18 cellular contexts compared by ENCODE assay signal in the genomic region with DNA sequence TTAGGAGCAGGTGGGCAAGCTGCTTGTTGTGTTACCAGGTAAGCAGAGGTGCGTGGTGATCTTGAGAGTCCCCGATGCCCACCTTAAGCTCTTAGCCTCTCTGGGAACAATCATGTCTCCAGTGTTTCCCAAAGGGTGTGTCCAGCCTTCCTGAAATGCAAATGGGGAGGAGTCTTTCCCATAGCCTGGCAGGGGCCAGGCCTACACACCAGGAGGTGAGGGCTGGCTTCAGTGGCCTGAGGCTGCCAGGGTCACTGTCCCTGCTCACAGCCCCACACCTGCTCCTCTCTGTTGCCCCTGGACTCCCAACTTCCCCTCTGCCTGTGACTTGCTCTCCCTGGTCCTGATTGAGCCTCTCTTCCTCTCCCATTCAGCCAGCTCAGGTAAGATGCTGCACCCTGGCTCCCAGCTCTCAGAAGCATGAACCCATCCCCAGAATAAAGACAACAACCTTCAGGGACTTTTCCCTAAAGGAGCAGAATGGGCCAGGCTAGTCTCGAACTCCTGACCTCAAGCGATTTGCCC.
"Had no signal": no experiment of that assay in that cellular context is flagged by ENCODE, and none has a peak within 500 bp of the region (broad histone marks: within the 10 kb centered on the region; RNA-seq: fewer than 3 reads in every experiment).

No MANE protein-coding gene starts in this region.

- H3K4me3 Mint-ChIP-seq: activated naive CD4-positive, alpha-beta T cell treated with anti-CD3 and anti-CD28 coated beads, Interleukin-2, amount 50 U/mL, for 24 hours had no signal

- DNase-seq: activated CD4-positive, alpha-beta T cell treated with anti-CD3 and anti-CD28 coated beads for 1 hour; activated CD4-positive, alpha-beta T cell treated with anti-CD3 and anti-CD28 coated beads, Interleukin-2, amount 50 U/mL, for 4 hours; activated T-cell treated with anti-CD3 and anti-CD28 coated beads, Interleukin-2, amount 50 U/mL, for 1 hour; caudate nucleus; cortex of kidney; effector CD4-positive, alpha-beta T cell; esophagus squamous epithelium; hippocampal formation; stimulated activated CD4-positive, alpha-beta T cell treated with anti-CD3 and anti-CD28 coated beads, Interleukin-15, amount 100 ng/mL, for 24 hours; stimulated activated CD4-positive, alpha-beta T cell treated with anti-CD3 and anti-CD28 coated beads, Interleukin-4, amount 100 ng/mL, for 1 hour; stimulated activated naive CD4-positive, alpha-beta T cell treated with Interleukin-2 at 50 U/mL for 16 hours; substantia nigra; T-helper 9 cell had no signal

- FAIRE-seq: endothelial cell of umbilical vein had no signal

- H3K27ac Mint-ChIP-seq: activated naive CD4-positive, alpha-beta T cell treated with anti-CD3 and anti-CD28 coated beads, Interleukin-2, amount 50 U/mL, for 24 hours; activated T-helper 2 cell treated with anti-CD3 and anti-CD28 coated beads, Interferon-gamma antibody, Interleukin-2, Interleukin-4, amounts not matched to agents 10 μg/mL and 5 μg/mL and 100 μg/mL, durations not matched to agents 14 hours and 24 hours and 36 hours had no signal

- H3K27ac ChIP-seq: adrenal gland, esophagus squamous epithelium, ovary had no signal

- H3K4me1 ChIP-seq: adrenal gland had no signal

- H3K27me3 ChIP-seq: adrenal gland, ovary had no signal

- H3K9me3 Mint-ChIP-seq: activated naive CD4-positive, alpha-beta T cell treated with anti-CD3 and anti-CD28 coated beads, Interleukin-2, amount 50 U/mL, for 24 hours; activated T-helper 2 cell treated with anti-CD3 and anti-CD28 coated beads, Interferon-gamma antibody, Interleukin-2, Interleukin-4, amounts not matched to agents 10 μg/mL and 5 μg/mL and 100 μg/mL, durations not matched to agents 14 hours and 24 hours and 36 hours had no signal

- H3K4me1 Mint-ChIP-seq: activated naive CD4-positive, alpha-beta T cell treated with anti-CD3 and anti-CD28 coated beads, Interleukin-2, amount 50 U/mL, for 24 hours had no signal

- H3K4me3 ChIP-seq: adrenal gland, esophagus squamous epithelium, ovary had no signal

- H3K9me3 ChIP-seq: adrenal gland, esophagus squamous epithelium, ovary had no signal

- H3K36me3 ChIP-seq: adrenal gland, esophagus squamous epithelium, ovary had no signal

- H3K36me3 Mint-ChIP-seq: activated naive CD4-positive, alpha-beta T cell treated with anti-CD3 and anti-CD28 coated beads, Interleukin-2, amount 50 U/mL, for 24 hours had no signal
